Comparison of ENCODE assay signal across 8 cellular contexts in genomic region chrX:53440101-53440500, GRCh38. TPM values are rescaled to one million over a fixed set of nuclear protein-coding genes. Genes with fewer than 3 reads are reported as not detected.
A peak's percentile ranks its signal among the peaks of the same experiment; 100 is the strongest.
DNase-seq lines count a peak whose midpoint lies in the region; ATAC-seq lines count a peak whose summit lies in the region.

No MANE protein-coding gene starts in this region.

- H3K36me3 ChIP-seq in mesenchymal stem cell (ENCODE audit: control insufficient read depth in 1 of 2, insufficient read depth in 2 of 2, low read depth in 1 of 2, low read length in 2 of 2): no peaks in the 10 kb centered on the region

- H3K23ac ChIP-seq in mesenchymal stem cell (ENCODE audit: low read length in 2 of 2): no peak overlapping the region

- no peak overlapping the region for H2AK5ac ChIP-seq in mesenchymal stem cell (ENCODE audit: low read length, severe bottlenecking)

- H3K4me1 ChIP-seq in mesenchymal stem cell (ENCODE audit: control insufficient read depth, insufficient read depth, low read depth, low read length): peaks cover 7% of the 10 kb centered on the region

- H3K4ac ChIP-seq in mesenchymal stem cell (ENCODE audit: low read depth in 1 of 2, low read length in 2 of 2): no peak overlapping the region

- 100% methylated on average over 1 of the region's 5 CpGs for WGBS in mesenchymal stem cell

- peaks cover 0 to 51% of the 10 kb centered on the region in 2 experiments for H3K27me3 ChIP-seq in mesenchymal stem cell (ENCODE audit: control insufficient read depth in 1 of 2, insufficient read depth in 1 of 2, low read length in 2 of 2)

- H2AFZ ChIP-seq in mesenchymal stem cell (ENCODE audit: low read depth, low read length): no peak overlapping the region

- H4K8ac ChIP-seq in mesenchymal stem cell (ENCODE audit: low read length): no peak overlapping the region

- H3K27me3 Mint-ChIP-seq in stimulated activated naive CD8-positive, alpha-beta T cell treated with anti-CD3 and anti-CD28 coated beads, Interleukin-15, Interleukin-2, amounts not matched to agents 100 ng/mL and 50 ng/mL, for 24 hours: peaks cover 10% of the 10 kb centered on the region
- H3K27me3 Mint-ChIP-seq in activated naive CD8-positive, alpha-beta T cell treated with anti-CD3 and anti-CD28 coated beads for 36 hours: peaks cover 3% of the 10 kb centered on the region

- peak overlapping the region; percentile 79 for H3K27ac Mint-ChIP-seq in stimulated activated naive CD8-positive, alpha-beta T cell treated with anti-CD3 and anti-CD28 coated beads, Interleukin-15, Interleukin-2, amounts not matched to agents 100 ng/mL and 50 ng/mL, for 24 hours
- no peak overlapping the region for H3K27ac Mint-ChIP-seq in activated naive CD8-positive, alpha-beta T cell treated with anti-CD3 and anti-CD28 coated beads for 36 hours

- no peak overlapping the region for H2BK12ac ChIP-seq in mesenchymal stem cell (ENCODE audit: low read length in 2 of 2)

- H3K27ac ChIP-seq in mesenchymal stem cell (ENCODE audit: low read length, poor library complexity, severe bottlenecking): peak overlapping the region; percentile 68

- DNase-seq in stimulated activated naive CD8-positive, alpha-beta T cell treated with anti-CD3 and anti-CD28 coated beads, Interleukin-15, Interleukin-2, amounts not matched to agents 100 U/mL and 50 U/mL, for 24 hours: no peak
- DNase-seq in activated naive CD8-positive, alpha-beta T cell treated with anti-CD3 and anti-CD28 coated beads for 36 hours: no peak
- no peak for DNase-seq in mesenchymal stem cell
- DNase-seq in stimulated activated CD4-positive, alpha-beta T cell treated with anti-CD3 and anti-CD28 coated beads, Interleukin-2, amount 100 ng/mL, for 24 hours: no peak

- peaks cover 35% of the 10 kb centered on the region for H3K4me1 Mint-ChIP-seq in stimulated activated naive CD8-positive, alpha-beta T cell treated with anti-CD3 and anti-CD28 coated beads, Interleukin-15, Interleukin-2, amounts not matched to agents 100 ng/mL and 50 ng/mL, for 24 hours (ENCODE audit: low read depth)
- H3K4me1 Mint-ChIP-seq in activated naive CD8-positive, alpha-beta T cell treated with anti-CD3 and anti-CD28 coated beads for 36 hours: peaks cover 18% of the 10 kb centered on the region

- no peak for ATAC-seq in stimulated activated naive CD8-positive, alpha-beta T cell treated with anti-CD3 and anti-CD28 coated beads, Interleukin-15, Interleukin-2, amounts not matched to agents 100 U/mL and 50 U/mL, for 24 hours
- ATAC-seq in GM18873 (IDR thresholded peaks at IDR 0.05; ENCODE audit: low FRiP score, unreplicated experiment) (no peak), HG03571 (IDR thresholded peaks at IDR 0.05; ENCODE audit: unreplicated experiment) (no peak), GM18870 (IDR thresholded peaks at IDR 0.05; ENCODE audit: unreplicated experiment) (no peak)

- no peak overlapping the region for H2BK5ac ChIP-seq in mesenchymal stem cell (ENCODE audit: low read depth, low read length, poor library complexity, severe bottlenecking)

- peak overlapping the region; percentile 78 for H3K4me2 ChIP-seq in mesenchymal stem cell (ENCODE audit: low read length, poor library complexity, severe bottlenecking)

- no peak overlapping the region for H3K18ac ChIP-seq in mesenchymal stem cell (ENCODE audit: low read depth in 1 of 2, low read length in 2 of 2)

- H2BK15ac ChIP-seq in mesenchymal stem cell (ENCODE audit: low read depth, poor library complexity, severe bottlenecking): no peak overlapping the region

- no peaks in the 10 kb centered on the region for H3K36me3 Mint-ChIP-seq in stimulated activated naive CD8-positive, alpha-beta T cell treated with anti-CD3 and anti-CD28 coated beads, Interleukin-15, Interleukin-2, amounts not matched to agents 100 ng/mL and 50 ng/mL, for 24 hours (ENCODE audit: low read depth)
- no peaks in the 10 kb centered on the region for H3K36me3 Mint-ChIP-seq in activated naive CD8-positive, alpha-beta T cell treated with anti-CD3 and anti-CD28 coated beads for 36 hours

- H3K4me3 ChIP-seq in mesenchymal stem cell (ENCODE audit: insufficient read depth in 1 of 2, low read depth in 1 of 2, low read length in 2 of 2): peak overlapping the region in 1 of 2 experiments; percentile 72

- H4K91ac ChIP-seq in mesenchymal stem cell (ENCODE audit: low read length): no peak overlapping the region

- no peaks in the 10 kb centered on the region for H3K9me3 ChIP-seq in mesenchymal stem cell (ENCODE audit: control insufficient read depth, low read length)

- peak overlapping the region; percentile 68 for H3K9ac ChIP-seq in mesenchymal stem cell (ENCODE audit: low read length)

- H3K9me3 Mint-ChIP-seq in stimulated activated naive CD8-positive, alpha-beta T cell treated with anti-CD3 and anti-CD28 coated beads, Interleukin-15, Interleukin-2, amounts not matched to agents 100 ng/mL and 50 ng/mL, for 24 hours: no peaks in the 10 kb centered on the region
- no peaks in the 10 kb centered on the region for H3K9me3 Mint-ChIP-seq in activated naive CD8-positive, alpha-beta T cell treated with anti-CD3 and anti-CD28 coated beads for 36 hours

- H3K4me3 Mint-ChIP-seq in stimulated activated naive CD8-positive, alpha-beta T cell treated with anti-CD3 and anti-CD28 coated beads, Interleukin-15, Interleukin-2, amounts not matched to agents 100 ng/mL and 50 ng/mL, for 24 hours: peak overlapping the region; percentile 55
- peak overlapping the region; percentile 42 for H3K4me3 Mint-ChIP-seq in activated naive CD8-positive, alpha-beta T cell treated with anti-CD3 and anti-CD28 coated beads for 36 hours

- no peak overlapping the region for H3K14ac ChIP-seq in mesenchymal stem cell (ENCODE audit: low read length in 2 of 2)

- H2BK120ac ChIP-seq in mesenchymal stem cell (ENCODE audit: low read depth, low read length): no peak overlapping the region

- no peaks in the 10 kb centered on the region for H3K79me1 ChIP-seq in mesenchymal stem cell (replicated peaks; ENCODE audit: low read length, poor library complexity, severe bottlenecking)

RNA-seq across cellular contexts. Expression of gene HSD17B10, which starts 5.9 kb away (rescaled TPM):
- 100 to 1,000 TPM; 135 to 145 TPM for total RNA-seq in activated naive CD8-positive, alpha-beta T cell treated with anti-CD3 and anti-CD28 coated beads for 36 hours
- 69.4 TPM for polyA plus RNA-seq in mesenchymal stem cell (2013, experiment 1 of 2)
- 69.8 TPM for polyA plus RNA-seq in mesenchymal stem cell (2013, experiment 2 of 2)

RNA-seq across cellular contexts. Expression of gene RIBC1, which starts 17.4 kb away (rescaled TPM):
- total RNA-seq in activated naive CD8-positive, alpha-beta T cell treated with anti-CD3 and anti-CD28 coated beads for 36 hours: 1 to 10 TPM; 1.1 TPM
- 0.70 TPM for polyA plus RNA-seq in mesenchymal stem cell (2013, experiment 1 of 2)
- polyA plus RNA-seq in mesenchymal stem cell (2013, experiment 2 of 2): 0.79 TPM

RNA-seq across cellular contexts. Expression of gene SMC1A, which starts 17.6 kb away (rescaled TPM):
- total RNA-seq in activated naive CD8-positive, alpha-beta T cell treated with anti-CD3 and anti-CD28 coated beads for 36 hours: 100 to 1,000 TPM; 154 to 161 TPM
- polyA plus RNA-seq in mesenchymal stem cell (2013, experiment 1 of 2): 18.8 TPM
- polyA plus RNA-seq in mesenchymal stem cell (2013, experiment 2 of 2): 18.6 TPM
